Comparison of ENCODE assay signal across 1 cellular context in the genomic region with DNA sequence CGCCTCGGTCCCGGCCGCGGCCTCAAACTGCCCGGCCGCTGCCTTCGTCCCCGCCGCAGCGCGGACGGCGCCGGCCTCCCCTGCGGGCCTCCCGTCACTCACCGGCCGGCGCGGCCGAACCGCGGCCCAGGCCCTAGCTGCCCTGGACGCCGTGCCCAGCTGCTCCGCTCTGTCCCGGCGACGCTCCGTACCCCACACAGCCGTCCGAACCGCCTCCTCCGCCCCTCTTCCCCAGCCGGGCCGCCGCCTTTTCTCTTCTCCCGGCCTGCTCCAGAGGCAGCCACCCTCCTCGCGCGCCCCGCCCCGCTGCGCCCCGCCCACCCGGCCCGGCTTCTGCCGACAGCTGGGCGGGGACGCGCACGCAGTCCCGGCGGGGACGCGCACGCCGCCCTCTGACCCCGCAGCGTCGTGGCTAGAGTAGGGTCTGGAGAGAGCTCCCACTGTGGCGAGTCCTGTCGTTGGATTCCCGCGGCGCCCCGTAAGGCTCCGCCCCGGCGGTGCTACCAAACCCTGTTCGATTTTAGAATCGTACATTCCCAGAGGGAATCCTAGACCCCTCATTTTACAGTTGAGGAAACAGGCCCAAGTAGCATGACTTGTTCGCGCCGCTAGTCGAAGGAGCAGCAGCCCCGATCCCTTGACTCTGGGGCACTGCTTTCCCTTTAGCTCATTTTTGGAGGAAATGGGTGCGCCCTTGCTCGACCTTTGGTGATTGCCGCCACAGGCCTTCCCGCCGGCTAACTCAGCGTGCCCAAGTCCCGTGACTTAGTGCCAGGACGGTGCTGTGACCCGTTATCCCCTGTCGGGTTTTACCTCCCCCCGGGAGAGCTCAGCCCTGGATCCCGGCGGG.
TF ChIP-seq lines count a peak whose summit lies in the region.

A gene with protein sequence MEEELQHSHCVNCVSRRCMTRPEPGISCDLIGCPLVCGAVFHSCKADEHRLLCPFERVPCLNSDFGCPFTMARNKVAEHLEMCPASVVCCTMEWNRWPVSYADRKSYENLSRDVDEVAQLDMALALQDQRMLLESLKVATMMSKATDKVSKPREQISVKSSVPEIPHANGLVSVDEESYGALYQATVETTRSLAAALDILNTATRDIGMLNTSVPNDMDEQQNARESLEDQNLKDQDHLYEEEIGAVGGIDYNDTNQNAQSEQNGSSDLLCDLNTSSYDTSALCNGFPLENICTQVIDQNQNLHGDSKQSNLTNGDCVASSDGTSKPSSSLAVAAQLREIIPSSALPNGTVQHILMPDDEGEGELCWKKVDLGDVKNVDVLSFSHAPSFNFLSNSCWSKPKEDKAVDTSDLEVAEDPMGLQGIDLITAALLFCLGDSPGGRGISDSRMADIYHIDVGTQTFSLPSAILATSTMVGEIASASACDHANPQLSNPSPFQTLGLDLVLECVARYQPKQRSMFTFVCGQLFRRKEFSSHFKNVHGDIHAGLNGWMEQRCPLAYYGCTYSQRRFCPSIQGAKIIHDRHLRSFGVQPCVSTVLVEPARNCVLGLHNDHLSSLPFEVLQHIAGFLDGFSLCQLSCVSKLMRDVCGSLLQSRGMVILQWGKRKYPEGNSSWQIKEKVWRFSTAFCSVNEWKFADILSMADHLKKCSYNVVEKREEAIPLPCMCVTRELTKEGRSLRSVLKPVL (minus strand): TSS at position 295 of the 850 bp plus-strand sequence. CDS start 8,390 bp downstream, outside the sequence.

TF ChIP-seq in K562, 482 proteins besides CTCF, POLR2A, EP300 and RAD21 (continued from another document and continues in another):
- TF ChIP-seq, protein P1, sequence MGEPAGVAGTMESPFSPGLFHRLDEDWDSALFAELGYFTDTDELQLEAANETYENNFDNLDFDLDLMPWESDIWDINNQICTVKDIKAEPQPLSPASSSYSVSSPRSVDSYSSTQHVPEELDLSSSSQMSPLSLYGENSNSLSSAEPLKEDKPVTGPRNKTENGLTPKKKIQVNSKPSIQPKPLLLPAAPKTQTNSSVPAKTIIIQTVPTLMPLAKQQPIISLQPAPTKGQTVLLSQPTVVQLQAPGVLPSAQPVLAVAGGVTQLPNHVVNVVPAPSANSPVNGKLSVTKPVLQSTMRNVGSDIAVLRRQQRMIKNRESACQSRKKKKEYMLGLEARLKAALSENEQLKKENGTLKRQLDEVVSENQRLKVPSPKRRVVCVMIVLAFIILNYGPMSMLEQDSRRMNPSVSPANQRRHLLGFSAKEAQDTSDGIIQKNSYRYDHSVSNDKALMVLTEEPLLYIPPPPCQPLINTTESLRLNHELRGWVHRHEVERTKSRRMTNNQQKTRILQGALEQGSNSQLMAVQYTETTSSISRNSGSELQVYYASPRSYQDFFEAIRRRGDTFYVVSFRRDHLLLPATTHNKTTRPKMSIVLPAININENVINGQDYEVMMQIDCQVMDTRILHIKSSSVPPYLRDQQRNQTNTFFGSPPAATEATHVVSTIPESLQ (CRISPR knock-in tag; IDR thresholded peaks at IDR 0.05) = peak; percentile 84; the same call in 1 of the 2 replicates
- TF ChIP-seq GTF2A2 (tag; IDR thresholded peaks at IDR 0.05) = no peak
- TF ChIP-seq, protein P2, sequence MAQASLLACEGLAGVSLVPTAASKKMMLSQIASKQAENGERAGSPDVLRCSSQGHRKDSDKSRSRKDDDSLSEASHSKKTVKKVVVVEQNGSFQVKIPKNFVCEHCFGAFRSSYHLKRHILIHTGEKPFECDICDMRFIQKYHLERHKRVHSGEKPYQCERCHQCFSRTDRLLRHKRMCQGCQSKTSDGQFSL (CRISPR knock-in tag; IDR thresholded peaks at IDR 0.05) = no peak
- TF ChIP-seq, protein P2 (tag; IDR thresholded peaks at IDR 0.05) = no peak
- no peak for TF ChIP-seq EHMT2 (IDR thresholded peaks at IDR 0.05)
- TF ChIP-seq, protein P3, sequence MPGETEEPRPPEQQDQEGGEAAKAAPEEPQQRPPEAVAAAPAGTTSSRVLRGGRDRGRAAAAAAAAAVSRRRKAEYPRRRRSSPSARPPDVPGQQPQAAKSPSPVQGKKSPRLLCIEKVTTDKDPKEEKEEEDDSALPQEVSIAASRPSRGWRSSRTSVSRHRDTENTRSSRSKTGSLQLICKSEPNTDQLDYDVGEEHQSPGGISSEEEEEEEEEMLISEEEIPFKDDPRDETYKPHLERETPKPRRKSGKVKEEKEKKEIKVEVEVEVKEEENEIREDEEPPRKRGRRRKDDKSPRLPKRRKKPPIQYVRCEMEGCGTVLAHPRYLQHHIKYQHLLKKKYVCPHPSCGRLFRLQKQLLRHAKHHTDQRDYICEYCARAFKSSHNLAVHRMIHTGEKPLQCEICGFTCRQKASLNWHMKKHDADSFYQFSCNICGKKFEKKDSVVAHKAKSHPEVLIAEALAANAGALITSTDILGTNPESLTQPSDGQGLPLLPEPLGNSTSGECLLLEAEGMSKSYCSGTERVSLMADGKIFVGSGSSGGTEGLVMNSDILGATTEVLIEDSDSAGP (CRISPR knock-in tag; IDR thresholded peaks at IDR 0.05) = no peak
- no peak for TF ChIP-seq NUFIP1 (IDR thresholded peaks at IDR 0.05; ENCODE audit: partially characterized antibody)
- peak; percentile 81; the same call in 1 of the 2 replicates for TF ChIP-seq PML (IDR thresholded peaks at IDR 0.05; ENCODE audit: low read length)
- no peak for TF ChIP-seq HNRNPUL1 (IDR thresholded peaks at IDR 0.05; ENCODE audit: low read length)
- TF ChIP-seq ZNF3 (CRISPR knock-in tag; IDR thresholded peaks at IDR 0.05) = no peak; the same call in 1 of the 2 replicates
- TF ChIP-seq ZNF143 (CRISPR knock-in tag; IDR thresholded peaks at IDR 0.05) = no peak
- no peak for TF ChIP-seq ZEB2 (IDR thresholded peaks at IDR 0.05)
- TF ChIP-seq HSF4 (CRISPR knock-in tag; IDR thresholded peaks at IDR 0.05; ENCODE audit: borderline replicate concordance) = no peak
- no peak for TF ChIP-seq SRSF7 (optimal IDR thresholded peaks at IDR 0.05; ENCODE audit: low read depth, low read length)
- TF ChIP-seq, protein P4, sequence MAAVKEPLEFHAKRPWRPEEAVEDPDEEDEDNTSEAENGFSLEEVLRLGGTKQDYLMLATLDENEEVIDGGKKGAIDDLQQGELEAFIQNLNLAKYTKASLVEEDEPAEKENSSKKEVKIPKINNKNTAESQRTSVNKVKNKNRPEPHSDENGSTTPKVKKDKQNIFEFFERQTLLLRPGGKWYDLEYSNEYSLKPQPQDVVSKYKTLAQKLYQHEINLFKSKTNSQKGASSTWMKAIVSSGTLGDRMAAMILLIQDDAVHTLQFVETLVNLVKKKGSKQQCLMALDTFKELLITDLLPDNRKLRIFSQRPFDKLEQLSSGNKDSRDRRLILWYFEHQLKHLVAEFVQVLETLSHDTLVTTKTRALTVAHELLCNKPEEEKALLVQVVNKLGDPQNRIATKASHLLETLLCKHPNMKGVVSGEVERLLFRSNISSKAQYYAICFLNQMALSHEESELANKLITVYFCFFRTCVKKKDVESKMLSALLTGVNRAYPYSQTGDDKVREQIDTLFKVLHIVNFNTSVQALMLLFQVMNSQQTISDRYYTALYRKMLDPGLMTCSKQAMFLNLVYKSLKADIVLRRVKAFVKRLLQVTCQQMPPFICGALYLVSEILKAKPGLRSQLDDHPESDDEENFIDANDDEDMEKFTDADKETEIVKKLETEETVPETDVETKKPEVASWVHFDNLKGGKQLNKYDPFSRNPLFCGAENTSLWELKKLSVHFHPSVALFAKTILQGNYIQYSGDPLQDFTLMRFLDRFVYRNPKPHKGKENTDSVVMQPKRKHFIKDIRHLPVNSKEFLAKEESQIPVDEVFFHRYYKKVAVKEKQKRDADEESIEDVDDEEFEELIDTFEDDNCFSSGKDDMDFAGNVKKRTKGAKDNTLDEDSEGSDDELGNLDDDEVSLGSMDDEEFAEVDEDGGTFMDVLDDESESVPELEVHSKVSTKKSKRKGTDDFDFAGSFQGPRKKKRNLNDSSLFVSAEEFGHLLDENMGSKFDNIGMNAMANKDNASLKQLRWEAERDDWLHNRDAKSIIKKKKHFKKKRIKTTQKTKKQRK (IDR thresholded peaks at IDR 0.05; ENCODE audit: borderline replicate concordance, low read depth, low read length) = no peak
- peak; percentile 89 for TF ChIP-seq POLR2B (IDR thresholded peaks at IDR 0.05; ENCODE audit: low read depth, partially characterized antibody)
- TF ChIP-seq ZNF134 (CRISPR knock-in tag; conservative IDR thresholded peaks at IDR 0.05) = no peak
- TF ChIP-seq TFAM (CRISPR knock-in tag; conservative IDR thresholded peaks at IDR 0.05) = no peak
- TF ChIP-seq TBP (optimal IDR thresholded peaks at IDR 0.05; ENCODE audit: low read depth, low read length) = peak; percentile 83
- TF ChIP-seq FOXK2 (conservative IDR thresholded peaks at IDR 0.05 in 1 of 2, IDR thresholded peaks at IDR 0.05 in 1 of 2; ENCODE audit: low read depth in 2 of 2) = peak in 1 of 2 experiments; percentile 60; a peak in 1 of 4 replicates
- TF ChIP-seq, protein P5, sequence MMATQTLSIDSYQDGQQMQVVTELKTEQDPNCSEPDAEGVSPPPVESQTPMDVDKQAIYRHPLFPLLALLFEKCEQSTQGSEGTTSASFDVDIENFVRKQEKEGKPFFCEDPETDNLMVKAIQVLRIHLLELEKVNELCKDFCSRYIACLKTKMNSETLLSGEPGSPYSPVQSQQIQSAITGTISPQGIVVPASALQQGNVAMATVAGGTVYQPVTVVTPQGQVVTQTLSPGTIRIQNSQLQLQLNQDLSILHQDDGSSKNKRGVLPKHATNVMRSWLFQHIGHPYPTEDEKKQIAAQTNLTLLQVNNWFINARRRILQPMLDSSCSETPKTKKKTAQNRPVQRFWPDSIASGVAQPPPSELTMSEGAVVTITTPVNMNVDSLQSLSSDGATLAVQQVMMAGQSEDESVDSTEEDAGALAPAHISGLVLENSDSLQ (IDR thresholded peaks at IDR 0.05) = no peak
- TF ChIP-seq, protein P6, sequence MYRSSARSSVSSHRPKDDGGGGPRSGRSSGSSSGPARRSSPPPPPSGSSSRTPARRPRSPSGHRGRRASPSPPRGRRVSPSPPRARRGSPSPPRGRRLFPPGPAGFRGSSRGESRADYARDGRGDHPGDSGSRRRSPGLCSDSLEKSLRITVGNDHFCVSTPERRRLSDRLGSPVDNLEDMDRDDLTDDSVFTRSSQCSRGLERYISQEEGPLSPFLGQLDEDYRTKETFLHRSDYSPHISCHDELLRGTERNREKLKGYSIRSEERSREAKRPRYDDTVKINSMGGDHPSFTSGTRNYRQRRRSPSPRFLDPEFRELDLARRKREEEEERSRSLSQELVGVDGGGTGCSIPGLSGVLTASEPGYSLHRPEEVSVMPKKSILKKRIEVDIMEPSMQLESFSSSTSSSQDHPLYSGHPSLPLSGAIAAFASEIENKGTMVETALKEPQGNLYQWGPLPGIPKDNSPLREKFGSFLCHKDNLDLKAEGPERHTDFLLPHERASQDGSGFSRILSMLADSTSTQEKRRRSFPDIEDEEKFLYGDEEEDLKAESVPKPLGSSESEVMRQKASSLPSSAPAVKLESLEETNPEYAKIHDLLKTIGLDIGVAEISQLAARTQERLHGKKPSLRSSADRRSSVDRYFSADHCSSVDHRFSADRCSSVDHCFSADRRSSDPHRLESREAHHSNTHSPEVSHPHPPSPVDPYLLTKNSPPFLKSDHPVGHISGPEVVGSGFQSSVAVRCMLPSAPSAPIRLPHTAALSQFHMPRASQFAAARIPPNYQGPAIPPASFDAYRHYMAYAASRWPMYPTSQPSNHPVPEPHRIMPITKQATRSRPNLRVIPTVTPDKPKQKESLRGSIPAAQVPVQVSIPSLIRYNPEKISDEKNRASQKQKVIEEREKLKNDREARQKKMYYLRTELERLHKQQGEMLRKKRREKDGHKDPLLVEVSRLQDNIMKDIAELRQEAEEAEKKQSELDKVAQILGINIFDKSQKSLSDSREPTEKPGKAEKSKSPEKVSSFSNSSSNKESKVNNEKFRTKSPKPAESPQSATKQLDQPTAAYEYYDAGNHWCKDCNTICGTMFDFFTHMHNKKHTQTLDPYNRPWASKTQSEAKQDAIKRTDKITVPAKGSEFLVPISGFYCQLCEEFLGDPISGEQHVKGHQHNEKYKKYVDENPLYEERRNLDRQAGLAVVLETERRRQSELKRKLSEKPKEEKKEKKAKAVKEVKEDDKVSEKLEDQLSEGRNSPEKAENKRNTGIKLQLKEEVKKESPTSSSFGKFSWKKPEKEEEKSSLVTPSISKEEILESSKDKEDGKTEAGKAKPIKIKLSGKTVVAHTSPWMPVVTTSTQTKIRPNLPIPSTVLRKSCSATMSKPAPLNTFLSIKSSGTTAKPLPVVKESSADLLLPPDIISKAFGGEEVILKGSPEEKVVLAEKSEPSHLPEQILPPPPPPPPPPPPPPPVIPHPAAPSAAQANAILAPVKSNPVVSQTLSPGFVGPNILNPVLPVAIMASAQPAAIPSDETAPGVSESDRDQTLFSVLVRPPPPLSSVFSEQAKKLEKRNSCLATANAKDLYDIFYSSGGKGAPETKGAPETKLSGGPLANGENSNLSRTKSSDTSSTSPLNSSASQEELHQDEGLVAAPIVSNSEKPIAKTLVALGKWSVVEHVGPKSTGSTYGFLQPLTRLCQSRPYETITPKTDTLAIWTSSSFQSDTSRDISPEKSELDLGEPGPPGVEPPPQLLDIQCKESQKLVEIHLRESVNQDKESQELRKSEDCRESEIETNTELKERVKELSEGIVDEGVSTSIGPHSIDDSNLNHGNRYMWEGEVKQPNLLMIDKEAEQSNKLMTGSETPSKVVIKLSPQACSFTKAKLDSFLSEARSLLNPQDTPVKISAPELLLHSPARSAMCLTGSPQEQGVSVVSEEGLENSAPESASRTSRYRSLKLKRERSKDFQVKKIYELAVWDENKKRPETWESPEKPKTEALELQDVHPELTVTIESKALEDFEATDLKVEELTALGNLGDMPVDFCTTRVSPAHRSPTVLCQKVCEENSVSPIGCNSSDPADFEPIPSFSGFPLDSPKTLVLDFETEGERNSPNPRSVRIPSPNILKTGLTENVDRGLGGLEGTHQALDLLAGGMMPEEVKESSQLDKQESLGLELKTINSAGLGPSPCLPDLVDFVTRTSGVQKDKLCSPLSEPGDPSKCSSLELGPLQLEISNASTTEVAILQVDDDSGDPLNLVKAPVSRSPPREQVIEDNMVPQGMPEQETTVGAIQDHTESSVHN (IDR thresholded peaks at IDR 0.05; ENCODE audit: borderline replicate concordance in 1 of 2, low read depth in 1 of 2) = no peak
- TF ChIP-seq HMG20A (CRISPR knock-in tag; conservative IDR thresholded peaks at IDR 0.05) = no peak
- no peak for TF ChIP-seq ZNF311 (CRISPR knock-in tag; IDR thresholded peaks at IDR 0.05)
- TF ChIP-seq ZNF146 (CRISPR knock-in tag; IDR thresholded peaks at IDR 0.05; ENCODE audit: unreplicated experiment) = no peak
- no peak for TF ChIP-seq THRAP3 (IDR thresholded peaks at IDR 0.05; ENCODE audit: borderline replicate concordance)
- no peak for TF ChIP-seq FUS (optimal IDR thresholded peaks at IDR 0.05; ENCODE audit: low read depth, low read length)
- TF ChIP-seq HMG20B (CRISPR knock-in tag; IDR thresholded peaks at IDR 0.05) = peak; percentile 57; the same call in 1 of the 2 replicates
- TF ChIP-seq PCBP2 (IDR thresholded peaks at IDR 0.05; ENCODE audit: low read depth, low read length, poor library complexity, severe bottlenecking) = no peak
- TF ChIP-seq ZNF507 (tag; conservative IDR thresholded peaks at IDR 0.05) = no peak
- TF ChIP-seq ZNF224 (CRISPR knock-in tag; IDR thresholded peaks at IDR 0.05) = 0 out of 2 replicates have a peak, but pooled peaks have one; percentile 44
- TF ChIP-seq, protein P7, sequence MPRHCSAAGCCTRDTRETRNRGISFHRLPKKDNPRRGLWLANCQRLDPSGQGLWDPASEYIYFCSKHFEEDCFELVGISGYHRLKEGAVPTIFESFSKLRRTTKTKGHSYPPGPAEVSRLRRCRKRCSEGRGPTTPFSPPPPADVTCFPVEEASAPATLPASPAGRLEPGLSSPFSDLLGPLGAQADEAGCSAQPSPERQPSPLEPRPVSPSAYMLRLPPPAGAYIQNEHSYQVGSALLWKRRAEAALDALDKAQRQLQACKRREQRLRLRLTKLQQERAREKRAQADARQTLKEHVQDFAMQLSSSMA (CRISPR knock-in tag; IDR thresholded peaks at IDR 0.05) = 0 out of 2 replicates have a peak, but pooled peaks have one; percentile 28
- TF ChIP-seq BRF1 (IDR thresholded peaks at IDR 0.05; ENCODE audit: borderline replicate concordance, extremely low read depth, insufficient read length) = no peak
- TF ChIP-seq ZNF41 (CRISPR knock-in tag; conservative IDR thresholded peaks at IDR 0.05) = no peak; the same call in 1 of the 2 replicates
